ENCODE assay signal across 8 cellular contexts in the genomic region with DNA sequence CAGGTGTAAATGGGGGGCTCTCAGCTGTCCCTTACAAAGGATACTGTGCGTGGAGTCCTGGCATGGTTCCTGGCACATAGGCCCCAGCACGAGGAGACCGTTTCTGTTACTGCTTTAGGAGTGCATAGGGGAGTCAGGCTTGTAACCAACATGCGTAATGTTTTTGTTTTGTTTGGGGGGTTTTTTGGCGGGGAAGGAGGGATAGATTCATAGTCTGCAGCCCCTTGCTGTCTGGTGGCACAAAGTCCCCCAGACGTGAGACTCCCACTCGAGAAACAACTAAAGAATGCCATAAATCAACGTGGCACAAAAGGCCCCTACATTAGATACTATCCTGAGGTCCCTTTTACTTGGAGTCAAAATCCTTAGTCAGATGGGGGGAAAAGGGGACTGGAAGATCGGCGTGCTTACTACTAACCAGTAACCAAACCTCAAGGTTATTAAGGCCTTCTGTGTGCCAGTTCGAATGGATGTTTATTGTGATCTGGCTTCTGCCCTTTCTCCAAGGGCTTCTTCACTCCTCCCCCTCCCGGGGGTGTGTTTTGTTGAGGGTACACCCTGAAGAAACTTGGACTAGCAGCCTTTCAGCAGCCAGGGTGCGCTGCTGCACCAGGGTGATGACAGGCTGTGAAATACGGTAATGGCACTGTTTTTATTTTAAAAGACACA. TPM values are rescaled to one million over a fixed set of nuclear protein-coding genes. Genes with fewer than 3 reads are reported as not detected.
A peak's percentile ranks its signal among the peaks of the same experiment; 100 is the strongest.
DNase-seq lines count a peak whose midpoint lies in the region; ATAC-seq and TF ChIP-seq lines count a peak whose summit lies in the region.

No MANE protein-coding gene starts in this region.

- intact Hi-C loops in cardiac septum (cut with DNase I) (loop anchor here (1.0 to 5.0 kb wide), 4 partner anchors 55 to 384 kb away; a partner anchor contains a TSS), transverse colon (cut with DNase I; ENCODE audit: low total_unique reads) (loop anchor here (5.0 to 10.0 kb wide), 3 partner anchors 54 to 1608 kb away; a partner anchor contains a TSS)

- ATAC-seq in activated naive CD8-positive, alpha-beta T cell treated with anti-CD3 and anti-CD28 coated beads, Interleukin-2, amount 10 ng/mL, durations not matched to agents 7 days and 5 days (ENCODE audit: low read depth): peak; percentile 53

- no peaks in the 10 kb centered on the region for H3K9me3 ChIP-seq in transverse colon

- H3K4me1 ChIP-seq in transverse colon: peaks cover 17 to 67% (median 39%) of the 10 kb centered on the region in 4 donors

- peak overlapping the region; percentile 90 to 98 (median 96) for H3K27ac ChIP-seq in transverse colon

- TF ChIP-seq POLR2A in transverse colon (IDR thresholded peaks at IDR 0.05): peak; percentile 81

- TF ChIP-seq EP300 in transverse colon (IDR thresholded peaks at IDR 0.05; ENCODE audit: low read depth): no peak

- POLR2A ChIA-PET in HEK293T (lab: Yijun Ruan, JAX): interaction anchor here (0.8 to 1.6 kb wide), 3 partner anchors 33 to 57 kb away, joined by 3 to 10 read pairs (median 5); no protein-coding TSS in a partner anchor
- POLR2A ChIA-PET in activated naive CD8-positive, alpha-beta T cell treated with anti-CD3 and anti-CD28 coated beads, Interleukin-2, amount 10 ng/mL, durations not matched to agents 7 days and 5 days (lab: Charles Lee): interaction anchor here (1.3 to 12.2 kb wide), 5 partner anchors 56 to 294 kb away, joined by 4 to 146 read pairs (median 7); a partner anchor contains a TSS

- CTCF ChIA-PET in HEK293T (lab: Yijun Ruan, JAX): interaction anchor here (0.7 to 1.0 kb wide), 2 partner anchors 49 to 54 kb away, joined by 3 to 7 read pairs; no protein-coding TSS in a partner anchor

- peaks cover 20% of the 10 kb centered on the region for H3K36me3 Mint-ChIP-seq in activated naive CD8-positive, alpha-beta T cell treated with anti-CD3 and anti-CD28 coated beads, Interleukin-2, amount 10 ng/mL, durations not matched to agents 7 days and 5 days

- peak; percentile 90 for DNase-seq in Daoy (ENCODE audit: low read depth)
- DNase-seq in HEK293T (ENCODE audit: extremely low spot score): peak; percentile 81
- peak; percentile 77 for DNase-seq in NCI-H1105 (lab: John Stamatoyannopoulos, UW)
- peak; percentile 54 for DNase-seq in SKM-1 treated with dmso at 0.1 percent for 144 hours (lab: John Stamatoyannopoulos, UW; ENCODE audit: unreplicated experiment)
- DNase-seq in activated naive CD8-positive, alpha-beta T cell treated with anti-CD3 and anti-CD28 coated beads, Interleukin-2, amount 10 ng/mL, durations not matched to agents 7 days and 5 days: peak; percentile 81
- DNase-seq in cardiac septum (ENCODE audit: low spot score): peak; percentile 90
- peak; percentile 93 for DNase-seq in pons (ENCODE audit: low spot score)
- DNase-seq in transverse colon: peak; percentile 92

- H3K36me3 ChIP-seq in transverse colon: peaks cover 0 to 40% (median 20%) of the 10 kb centered on the region in 4 donors

- WGBS in transverse colon (ENCODE audit: low coverage in 1 of 2), 2 donors: 0 to 3% methylated on average over 4 to 14 of the region's 14 CpGs

- H3K4me1 Mint-ChIP-seq in activated naive CD8-positive, alpha-beta T cell treated with anti-CD3 and anti-CD28 coated beads, Interleukin-2, amount 10 ng/mL, durations not matched to agents 7 days and 5 days: peaks cover 48% of the 10 kb centered on the region

- H3K4me3 ChIP-seq in transverse colon: peak overlapping the region; percentile 71 to 98 (median 96)

- in situ Hi-C loops in transverse colon (cut with MboI; ENCODE audit: low pct_ligation_motif_present in 1 of 4, low pct_unique_long_range_greater_than_20kb in 1 of 4, low sequenced_read_pairs in 3 of 4): loop anchor here in 3 of 4 donors (10.0 to 25.0 kb wide), 3 partner anchors 52 to 524 kb away; a partner anchor contains a TSS

- H3K27me3 Mint-ChIP-seq in activated naive CD8-positive, alpha-beta T cell treated with anti-CD3 and anti-CD28 coated beads, Interleukin-2, amount 10 ng/mL, durations not matched to agents 7 days and 5 days: no peaks in the 10 kb centered on the region

- peak; percentile 81 to 94 (median 86) for TF ChIP-seq CTCF in transverse colon (IDR thresholded peaks at IDR 0.05)

- H3K4me3 Mint-ChIP-seq in activated naive CD8-positive, alpha-beta T cell treated with anti-CD3 and anti-CD28 coated beads, Interleukin-2, amount 10 ng/mL, durations not matched to agents 7 days and 5 days: peak overlapping the region; percentile 94

- H3K27ac Mint-ChIP-seq in activated naive CD8-positive, alpha-beta T cell treated with anti-CD3 and anti-CD28 coated beads, Interleukin-2, amount 10 ng/mL, durations not matched to agents 7 days and 5 days: peak overlapping the region; percentile 98

- H3K9me3 Mint-ChIP-seq in activated naive CD8-positive, alpha-beta T cell treated with anti-CD3 and anti-CD28 coated beads, Interleukin-2, amount 10 ng/mL, durations not matched to agents 7 days and 5 days: no peaks in the 10 kb centered on the region

- no peaks in the 10 kb centered on the region for H3K27me3 ChIP-seq in transverse colon

TF ChIP-seq in HEK293T, 16 proteins besides CTCF, POLR2A, EP300 and RAD21:
- no peak for TF ChIP-seq ELF4 (IDR thresholded peaks at IDR 0.05)
- no peak for TF ChIP-seq ZNF384 (IDR thresholded peaks at IDR 0.05)
- no peak for TF ChIP-seq HDGF (IDR thresholded peaks at IDR 0.05; ENCODE audit: borderline replicate concordance)
- no peak for TF ChIP-seq L3MBTL2 (conservative IDR thresholded peaks at IDR 0.05)
- TF ChIP-seq CTBP1 (IDR thresholded peaks at IDR 0.05; ENCODE audit: borderline replicate concordance): no peak
- TF ChIP-seq ARNT (IDR thresholded peaks at IDR 0.05): no peak
- no peak for TF ChIP-seq FOXM1 (IDR thresholded peaks at IDR 0.05; ENCODE audit: borderline replicate concordance)
- TF ChIP-seq, protein P1, sequence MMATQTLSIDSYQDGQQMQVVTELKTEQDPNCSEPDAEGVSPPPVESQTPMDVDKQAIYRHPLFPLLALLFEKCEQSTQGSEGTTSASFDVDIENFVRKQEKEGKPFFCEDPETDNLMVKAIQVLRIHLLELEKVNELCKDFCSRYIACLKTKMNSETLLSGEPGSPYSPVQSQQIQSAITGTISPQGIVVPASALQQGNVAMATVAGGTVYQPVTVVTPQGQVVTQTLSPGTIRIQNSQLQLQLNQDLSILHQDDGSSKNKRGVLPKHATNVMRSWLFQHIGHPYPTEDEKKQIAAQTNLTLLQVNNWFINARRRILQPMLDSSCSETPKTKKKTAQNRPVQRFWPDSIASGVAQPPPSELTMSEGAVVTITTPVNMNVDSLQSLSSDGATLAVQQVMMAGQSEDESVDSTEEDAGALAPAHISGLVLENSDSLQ (IDR thresholded peaks at IDR 0.05): peak; percentile 80
- no peak for TF ChIP-seq LEF1 (IDR thresholded peaks at IDR 0.05; ENCODE audit: borderline replicate concordance)

RNA-seq across cellular contexts. Expression of a gene that starts 0.9 kb away (rescaled TPM):
- total RNA-seq in Daoy (2014; rRNA removed; shearing (Covaris generic)): 127 and 187 TPM in 2 replicates
- 10 to 100 TPM; 86.8 to 89.6 TPM for total RNA-seq in activated naive CD8-positive, alpha-beta T cell treated with anti-CD3 and anti-CD28 coated beads, Interleukin-2, amount 10 ng/mL, durations not matched to agents 7 days and 5 days
- total RNA-seq in cardiac septum (432 TPM), transverse colon (100 to 1,000 TPM; 113 to 155 (median 130) TPM)

RNA-seq across cellular contexts. Expression of a gene that starts 2.3 kb away (rescaled TPM):
- total RNA-seq in Daoy (2014; rRNA removed; shearing (Covaris generic)): 66.8 and 75.9 TPM in 2 replicates
- 10 to 100 TPM; 79.9 to 88.3 TPM for total RNA-seq in activated naive CD8-positive, alpha-beta T cell treated with anti-CD3 and anti-CD28 coated beads, Interleukin-2, amount 10 ng/mL, durations not matched to agents 7 days and 5 days
- 29.2 TPM for total RNA-seq in cardiac septum
- 100 to 1,000 TPM in 1 of 4 donors, 10 to 100 TPM in 3; 25.3 to 177 (median 77.4) TPM for total RNA-seq in transverse colon

RNA-seq across cellular contexts. Expression of a gene that starts 34.6 kb away (rescaled TPM):
- 0.57 and 1.1 TPM in 2 replicates for total RNA-seq in Daoy (2014; rRNA removed; shearing (Covaris generic))
- under 1 TPM; 0.11 to 0.48 TPM for total RNA-seq in activated naive CD8-positive, alpha-beta T cell treated with anti-CD3 and anti-CD28 coated beads, Interleukin-2, amount 10 ng/mL, durations not matched to agents 7 days and 5 days
- total RNA-seq in cardiac septum (3.4 TPM), transverse colon (10 to 100 TPM in 2 of 4 donors, 1 to 10 TPM in 2; 3.3 to 18.3 (median 9.7) TPM)

RNA-seq across cellular contexts. Expression of a gene that starts 48.2 kb away (rescaled TPM):
- total RNA-seq in Daoy (2014; rRNA removed; shearing (Covaris generic)): 4.2 and 5.1 TPM in 2 replicates
- 1 to 10 TPM; 6.8 to 6.9 TPM for total RNA-seq in activated naive CD8-positive, alpha-beta T cell treated with anti-CD3 and anti-CD28 coated beads, Interleukin-2, amount 10 ng/mL, durations not matched to agents 7 days and 5 days
- total RNA-seq in cardiac septum (3.8 TPM), transverse colon (1 to 10 TPM; 1.1 to 9.6 (median 6.2) TPM)

Comparison
In these comparisons a context has a peak if more than half of its experiments do, and no peak if none do; other contexts are left out.
1. Peak in every context shown above with its lines: DNase-seq, ATAC-seq, H3K4me3 ChIP-seq and H3K27ac ChIP-seq.